In the genomic region with DNA sequence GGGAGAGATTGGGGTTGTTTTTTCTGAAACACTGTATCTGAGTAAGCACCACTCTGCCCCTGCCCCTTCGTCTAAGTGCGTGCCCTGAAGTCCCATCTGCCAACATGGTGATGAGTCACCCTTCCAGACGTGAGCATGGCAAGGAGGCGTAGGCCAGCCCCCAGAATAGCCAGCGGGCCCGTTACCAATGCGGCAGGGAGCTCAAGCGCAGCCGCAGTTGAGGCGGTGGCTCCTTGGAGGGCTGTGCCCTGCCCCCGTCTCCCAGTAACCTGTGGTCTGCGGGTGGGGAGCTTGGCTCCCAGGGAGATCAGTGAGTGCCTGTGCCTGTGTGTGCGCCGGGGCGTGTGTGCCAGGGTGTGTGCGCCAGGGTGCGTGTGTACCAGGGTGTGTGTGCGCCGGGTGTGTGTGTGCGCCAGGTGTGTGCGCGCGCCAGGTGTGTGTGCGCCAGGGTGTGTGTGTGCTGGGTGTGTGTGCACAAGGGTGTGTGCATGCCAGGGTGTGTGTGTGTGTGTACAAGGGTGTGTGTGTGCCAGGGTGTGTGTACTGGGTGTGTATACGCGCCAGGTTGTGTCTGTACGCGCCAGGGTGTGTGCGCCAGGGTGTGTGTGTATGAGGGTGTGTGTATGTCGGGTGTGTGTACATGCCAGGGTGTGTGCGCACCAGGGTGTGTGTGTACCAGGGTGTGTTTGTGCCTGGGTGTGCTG, we compare ENCODE assay signal across 8 cellular contexts.
DNase-seq lines count a peak whose midpoint lies in the region; ATAC-seq, FAIRE-seq and TF ChIP-seq lines count a peak whose summit lies in the region.

No MANE protein-coding gene starts in this region.

- DNase-seq in GM23248 (peak; percentile 75), T follicular helper cell (ENCODE audit: low read depth) (peak; percentile 15), K562 (ENCODE audit: extremely low read depth in 1 of 4, low spot score in 3 of 4) (no peak), smooth muscle cell of the brain vasculature (ENCODE audit: low read depth, low spot score) (peak; percentile 23), mucosa of descending colon (no peak), HuH-7 (ENCODE audit: low spot score) (no peak)

- no peaks in the 10 kb centered on the region for H3K9me3 ChIP-seq in GM23248 (ENCODE audit: low read depth)
- H3K9me3 ChIP-seq in K562 (replicated peaks; ENCODE audit: control insufficient read depth, insufficient read depth, low read depth, low read length) = no peaks in the 10 kb centered on the region
- H3K9me3 ChIP-seq in mucosa of descending colon = no peaks in the 10 kb centered on the region

- H3K27me3 ChIP-seq in GM23248 (replicated peaks; ENCODE audit: insufficient read depth) (no peaks in the 10 kb centered on the region), K562 (ENCODE audit: control insufficient read depth in 2 of 2, insufficient read depth in 2 of 2, low read length in 2 of 2) (no peaks in the 10 kb centered on the region)

- CTCF ChIA-PET in K562 (lab: Yijun Ruan, JAX; ENCODE audit: low intra/inter-chr PET ratio) = no interaction called here

- intact Hi-C loops in K562 (cut with micrococcal nuclease) = no loop called here
- intact Hi-C loops in mucosa of descending colon (cut with DNase I, micrococcal nuclease) = no loop called here

- in situ Hi-C loops in GM23248 (cut with MboI) = no loop called here
- in situ Hi-C loops in K562 (cut with MboI) = no loop called here

- no peak for TF ChIP-seq POLR2A in K562 (conservative IDR thresholded peaks at IDR 0.05)

- TF ChIP-seq EP300 in K562 (IDR thresholded peaks at IDR 0.05; ENCODE audit: low read length) = no peak

- H3K9ac ChIP-seq in GM23248 (peak overlapping the region; percentile 84), K562 (ENCODE audit: insufficient read depth in 1 of 2, low read depth in 2 of 2, low read length in 2 of 2) (peak overlapping the region in 1 of 2 experiments; percentile 27; a peak in 1 of 4 replicates)

- H3K4me2 ChIP-seq in GM23248 (ENCODE audit: unreplicated experiment) (peak overlapping the region; percentile 72), K562 (ENCODE audit: insufficient read depth, low read length) (no peak overlapping the region)

- no peaks in the 10 kb centered on the region for H3K9me2 ChIP-seq in GM23248 (ENCODE audit: insufficient read depth)

- H3F3A ChIP-seq in GM23248 (ENCODE audit: insufficient read depth) = peaks cover 25% of the 10 kb centered on the region

- TF ChIP-seq RAD21 in K562 (CRISPR knock-in tag; conservative IDR thresholded peaks at IDR 0.05 in 1 of 2, IDR thresholded peaks at IDR 0.05 in 1 of 2) = no peak

- FAIRE-seq in K562 (lab: Jason Lieb, UNC) = no peak

- no TSS peak for BruUV-seq in K562 (replicated peaks; lab: Mats Ljungman, UMichigan)

- H2AFZ ChIP-seq in GM23248 (no peak overlapping the region), K562 (ENCODE audit: low read depth, low read length) (no peak overlapping the region)

- no peaks in the 10 kb centered on the region for H3K79me2 ChIP-seq in GM23248 (ENCODE audit: insufficient read depth)
- H3K79me2 ChIP-seq in K562 (ENCODE audit: control insufficient read depth, insufficient read depth, low read length) = no peaks in the 10 kb centered on the region

- WGBS in GM23248 (ENCODE audit: low coverage in 1 of 2, low lambda C conversion rate in 2 of 2, missing lambda C conversion rate in 2 of 2), 2 experiments = 73 to 78% methylated on average over 27 to 31 of the region's 31 CpGs
- 98% methylated on average over 17 of the region's 31 CpGs for WGBS in K562 (ENCODE audit: insufficient coverage, low coverage, missing lambda C conversion rate)

- ATAC-seq in K562 (no peak), mucosa of descending colon (no peak), GM19351 (IDR thresholded peaks at IDR 0.05; ENCODE audit: unreplicated experiment) (no peak), GM21528 (IDR thresholded peaks at IDR 0.05; ENCODE audit: low FRiP score, unreplicated experiment) (no peak)

- TF ChIP-seq CTCF in K562 (IDR thresholded peaks at IDR 0.05 in 2 of 3, conservative IDR thresholded peaks at IDR 0.05 in 1 of 3; ENCODE audit: insufficient read depth in 2 of 3, low read depth in 1 of 3, low read length in 3 of 3) (no peak), mucosa of descending colon (IDR thresholded peaks at IDR 0.05) (no peak)

- POLR2A ChIA-PET in K562 (lab: Yijun Ruan, JAX) = interaction anchor here (0.9 to 1.0 kb wide), 3 partner anchors 16 to 164 kb away, joined by 3 to 4 read pairs (median 4); no protein-coding TSS in a partner anchor

- H4K20me1 ChIP-seq in GM23248 (ENCODE audit: insufficient read depth) (no peaks in the 10 kb centered on the region), K562 (replicated peaks; ENCODE audit: control insufficient read depth, insufficient read depth, low read length) (no peaks in the 10 kb centered on the region)

- H3K4me1 ChIP-seq in GM23248 (ENCODE audit: insufficient read depth) = peaks cover 21% of the 10 kb centered on the region
- H3K4me1 ChIP-seq in K562 (replicated peaks in 1 of 2; ENCODE audit: control insufficient read depth in 2 of 2, insufficient read depth in 2 of 2, low read length in 2 of 2) = peaks cover 27 to 35% of the 10 kb centered on the region in 2 experiments
- H3K4me1 ChIP-seq in mucosa of descending colon (ENCODE audit: low read depth) = no peaks in the 10 kb centered on the region

- H3K27ac ChIP-seq in GM23248 (peak overlapping the region; percentile 99), K562 (ENCODE audit: extremely low read depth, low read depth, low read length) (peak overlapping the region; percentile 81; the same call in 2 of the 3 replicates)

- H3K4me3 ChIP-seq in GM23248 = peak overlapping the region; percentile 27; the same call in 1 of the 2 replicates
- H3K4me3 ChIP-seq in K562 = no peak overlapping the region
- no peak overlapping the region for H3K4me3 ChIP-seq in mucosa of descending colon

- H3K9me1 ChIP-seq in K562 (ENCODE audit: control insufficient read depth, insufficient read depth, low read length) = no peaks in the 10 kb centered on the region

- H3K36me3 ChIP-seq in GM23248 (ENCODE audit: low read depth) = no peaks in the 10 kb centered on the region
- H3K36me3 ChIP-seq in K562 (ENCODE audit: control insufficient read depth, insufficient read depth, low read length) = peaks cover 44% of the 10 kb centered on the region; the same call in 1 of the 3 replicates
- H3K36me3 ChIP-seq in mucosa of descending colon (ENCODE audit: low read depth) = no peaks in the 10 kb centered on the region

TF ChIP-seq in K562, 482 proteins besides CTCF, POLR2A, EP300 and RAD21:
- TF ChIP-seq, protein P1, sequence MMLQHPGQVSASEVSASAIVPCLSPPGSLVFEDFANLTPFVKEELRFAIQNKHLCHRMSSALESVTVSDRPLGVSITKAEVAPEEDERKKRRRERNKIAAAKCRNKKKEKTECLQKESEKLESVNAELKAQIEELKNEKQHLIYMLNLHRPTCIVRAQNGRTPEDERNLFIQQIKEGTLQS (IDR thresholded peaks at IDR 0.05) = 0 out of 2 replicates have a peak, but pooled peaks have one; percentile 8
- TF ChIP-seq, protein P1 (CRISPR knock-in tag; conservative IDR thresholded peaks at IDR 0.05) = no peak
- TF ChIP-seq GTF2E2 (tag; IDR thresholded peaks at IDR 0.05) (no peak), TAF7 (tag; IDR thresholded peaks at IDR 0.05) (no peak), PRPF4 (IDR thresholded peaks at IDR 0.05; ENCODE audit: insufficient read depth, low read depth, low read length, poor library complexity, severe bottlenecking) (no peak), RBM22 (IDR thresholded peaks at IDR 0.05; ENCODE audit: low read depth, low read length, poor library complexity, severe bottlenecking) (peak; percentile 77), NRF1 (conservative IDR thresholded peaks at IDR 0.05 in 1 of 2, IDR thresholded peaks at IDR 0.05 in 1 of 2) (no peak), RBM39 (optimal IDR thresholded peaks at IDR 0.05; ENCODE audit: low read depth, low read length) (no peak), POLR2G (IDR thresholded peaks at IDR 0.05; ENCODE audit: low read depth, low read length) (peak; percentile 41), SFPQ (IDR thresholded peaks at IDR 0.05; ENCODE audit: low read depth, low read length) (no peak), MYNN (IDR thresholded peaks at IDR 0.05) (peak; percentile 34; the same call in 1 of the 2 replicates), MYNN (CRISPR knock-in tag; IDR thresholded peaks at IDR 0.05) (no peak), SPI1 (IDR thresholded peaks at IDR 0.05; ENCODE audit: borderline replicate concordance, low read depth, low read length) (no peak), KDM1A (IDR thresholded peaks at IDR 0.05) (peak in 1 of 2 experiments; percentile 92; a peak in 2 of 4 replicates), ZNF408 (CRISPR knock-in tag; IDR thresholded peaks at IDR 0.05; ENCODE audit: low read depth) (no peak)

Comparison
In these comparisons a context has a peak if more than half of its experiments do, and no peak if none do; other contexts are left out.
1. DNase-seq: peak in GM23248 (single experiment), T follicular helper cell (single experiment) and smooth muscle cell of the brain vasculature (single experiment); none in K562 (0 of 4), mucosa of descending colon (0 of 3) and HuH-7 (single experiment).